In the genomic region with DNA sequence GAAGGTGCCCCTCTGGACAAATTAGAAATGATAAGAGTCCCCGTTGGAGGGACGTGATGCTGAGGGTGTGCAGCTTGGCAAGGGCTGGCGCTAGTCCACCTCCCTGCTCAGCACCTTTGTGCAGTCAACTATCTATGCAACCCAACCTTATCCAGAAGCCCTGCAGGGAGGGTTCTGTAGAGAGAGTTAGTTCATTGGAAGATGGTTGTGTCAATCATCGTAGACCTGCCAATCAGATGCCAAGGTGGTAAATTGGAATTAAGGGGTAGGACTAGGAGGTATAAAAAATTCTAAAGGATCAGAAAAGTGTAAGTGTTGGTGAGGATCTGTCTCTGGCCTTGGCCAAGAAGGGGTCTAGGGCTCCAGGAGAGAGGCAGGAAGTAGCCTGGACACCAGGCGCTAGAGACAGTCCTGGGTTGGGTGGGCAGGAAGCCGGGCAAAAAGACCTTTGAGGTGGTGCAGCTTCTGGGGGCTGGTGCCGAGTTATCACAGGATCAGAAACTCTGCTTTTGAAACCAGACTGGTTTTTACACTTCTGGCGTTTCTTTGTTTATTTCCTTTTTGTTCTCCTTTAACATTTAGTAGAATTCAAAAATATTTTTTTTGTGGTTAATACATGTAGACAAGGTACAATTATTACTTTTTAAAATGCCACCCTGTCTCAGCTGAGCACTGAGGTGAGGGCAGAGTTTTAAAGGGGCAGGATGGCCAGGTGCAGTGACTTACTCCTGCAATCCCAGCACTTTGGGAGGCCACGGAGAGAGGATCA, we compare ENCODE assay signal across 8 cellular contexts. TPM values are rescaled to one million over a fixed set of nuclear protein-coding genes. Genes with fewer than 3 reads are reported as not detected.
A peak's percentile ranks its signal among the peaks of the same experiment; 100 is the strongest.
DNase-seq lines count a peak whose midpoint lies in the region; ATAC-seq and TF ChIP-seq lines count a peak whose summit lies in the region.

No MANE protein-coding gene starts in this region.

- intact Hi-C loops in left ventricle myocardium superior (cut with micrococcal nuclease): no loop called here

- no peak for TF ChIP-seq CTCF in smooth muscle cell (IDR thresholded peaks at IDR 0.05; ENCODE audit: borderline replicate concordance, insufficient read depth, poor library complexity, severe bottlenecking)

- DNase-seq in SKM-1 treated with dmso at 0.1 percent for 144 hours (lab: John Stamatoyannopoulos, UW; ENCODE audit: unreplicated experiment) (peak; percentile 27), SKM-1 (lab: John Stamatoyannopoulos, UW; ENCODE audit: unreplicated experiment) (no peak), NCI-H460 (ENCODE audit: extremely low read depth, low read depth) (peak; percentile 64), left ventricle myocardium superior (peak; percentile 17), smooth muscle cell (lab: John Stamatoyannopoulos, UW; ENCODE audit: unreplicated experiment) (no peak)
- peak; percentile 65 for DNase-seq in activated naive CD8-positive, alpha-beta T cell treated with anti-CD3 and anti-CD28 coated beads, Interleukin-2, amount 10 ng/mL, durations not matched to agents 7 days and 5 days

- no peaks in the 10 kb centered on the region for H4K20me1 ChIP-seq in smooth muscle cell (ENCODE audit: low read depth)

- no peaks in the 10 kb centered on the region for H3F3A ChIP-seq in smooth muscle cell (ENCODE audit: low read depth)

- H3K79me2 ChIP-seq in smooth muscle cell (ENCODE audit: low read depth): no peaks in the 10 kb centered on the region

- peaks cover 8% of the 10 kb centered on the region for H3K36me3 Mint-ChIP-seq in activated naive CD8-positive, alpha-beta T cell treated with anti-CD3 and anti-CD28 coated beads, Interleukin-2, amount 10 ng/mL, durations not matched to agents 7 days and 5 days

- H3K4me1 Mint-ChIP-seq in activated naive CD8-positive, alpha-beta T cell treated with anti-CD3 and anti-CD28 coated beads, Interleukin-2, amount 10 ng/mL, durations not matched to agents 7 days and 5 days: peaks cover 46% of the 10 kb centered on the region

- peaks cover 35% of the 10 kb centered on the region for H3K4me1 ChIP-seq in smooth muscle cell (ENCODE audit: low read depth)

- 76% methylated on average over 9 of the region's 9 CpGs for WGBS in smooth muscle cell (ENCODE audit: low lambda C conversion rate)

- H3K4me3 Mint-ChIP-seq in activated naive CD8-positive, alpha-beta T cell treated with anti-CD3 and anti-CD28 coated beads, Interleukin-2, amount 10 ng/mL, durations not matched to agents 7 days and 5 days: peak overlapping the region; percentile 71

- H3K36me3 ChIP-seq in smooth muscle cell (ENCODE audit: low read depth): no peaks in the 10 kb centered on the region

- H3K4me2 ChIP-seq in smooth muscle cell: peak overlapping the region; percentile 80

- H2AFZ ChIP-seq in smooth muscle cell (ENCODE audit: low read depth): no peak overlapping the region

- no peaks in the 10 kb centered on the region for H3K9me3 Mint-ChIP-seq in activated naive CD8-positive, alpha-beta T cell treated with anti-CD3 and anti-CD28 coated beads, Interleukin-2, amount 10 ng/mL, durations not matched to agents 7 days and 5 days

- no peak overlapping the region for H3K4me3 ChIP-seq in smooth muscle cell

- peak overlapping the region; percentile 90 for H3K27ac Mint-ChIP-seq in activated naive CD8-positive, alpha-beta T cell treated with anti-CD3 and anti-CD28 coated beads, Interleukin-2, amount 10 ng/mL, durations not matched to agents 7 days and 5 days

- H3K9me3 ChIP-seq in smooth muscle cell (replicated peaks; ENCODE audit: low read depth): no peaks in the 10 kb centered on the region

- no peaks in the 10 kb centered on the region for H3K27me3 ChIP-seq in smooth muscle cell (ENCODE audit: low read depth)

- H3K27ac ChIP-seq in smooth muscle cell (ENCODE audit: low read depth): peak overlapping the region; percentile 80

- POLR2A ChIA-PET in activated naive CD8-positive, alpha-beta T cell treated with anti-CD3 and anti-CD28 coated beads, Interleukin-2, amount 10 ng/mL, durations not matched to agents 7 days and 5 days (lab: Charles Lee): interaction anchor here (0.8 to 2.4 kb wide), 9 partner anchors 8 to 107 kb away, joined by 3 to 12 read pairs (median 5); partner anchors contain the start of gene RAC2

- peak; percentile 85 for ATAC-seq in activated naive CD8-positive, alpha-beta T cell treated with anti-CD3 and anti-CD28 coated beads, Interleukin-2, amount 10 ng/mL, durations not matched to agents 7 days and 5 days (ENCODE audit: low read depth)
- ATAC-seq in left ventricle myocardium superior (peak; percentile 12), HG02610 (IDR thresholded peaks at IDR 0.05; ENCODE audit: unreplicated experiment) (no peak), HG03460 (IDR thresholded peaks at IDR 0.05; ENCODE audit: unreplicated experiment) (no peak)

- H3K27me3 Mint-ChIP-seq in activated naive CD8-positive, alpha-beta T cell treated with anti-CD3 and anti-CD28 coated beads, Interleukin-2, amount 10 ng/mL, durations not matched to agents 7 days and 5 days: no peaks in the 10 kb centered on the region

- H3K9ac ChIP-seq in smooth muscle cell (ENCODE audit: low read depth): no peak overlapping the region

RNA-seq across cellular contexts. Expression of gene C1QTNF6, which starts 1.6 kb away (rescaled TPM):
- 2.7 and 2.9 TPM in 2 replicates for total RNA-seq in NCI-H460 (2014; rRNA removed; shearing (Covaris generic))
- polyA plus RNA-seq in NCI-H460 (2014; cell fraction: nucleus; rRNA removed): 6.4 and 7.6 TPM in 2 replicates
- total RNA-seq in activated naive CD8-positive, alpha-beta T cell treated with anti-CD3 and anti-CD28 coated beads, Interleukin-2, amount 10 ng/mL, durations not matched to agents 7 days and 5 days: 10 to 100 TPM; 15.2 to 15.7 TPM
- 1.1 TPM for total RNA-seq in left ventricle myocardium superior
- total RNA-seq in smooth muscle cell: 11.8 and 14.3 TPM in 2 replicates
- polyA plus RNA-seq in smooth muscle cell: 26.8 and 33.6 TPM in 2 replicates

RNA-seq across cellular contexts. Expression of gene SSTR3, which starts 25.9 kb away (rescaled TPM):
- not detected in 2 replicates for total RNA-seq in NCI-H460 (2014; rRNA removed; shearing (Covaris generic))
- not detected in 2 replicates for polyA plus RNA-seq in NCI-H460 (2014; cell fraction: nucleus; rRNA removed)
- 10 to 100 TPM; 10.1 to 11.3 TPM for total RNA-seq in activated naive CD8-positive, alpha-beta T cell treated with anti-CD3 and anti-CD28 coated beads, Interleukin-2, amount 10 ng/mL, durations not matched to agents 7 days and 5 days
- total RNA-seq in left ventricle myocardium superior (not detected), smooth muscle cell (not detected in 2 replicates)
- not detected in 2 replicates for polyA plus RNA-seq in smooth muscle cell

RNA-seq across cellular contexts. Expression of gene IL2RB, which starts 36.7 kb away (rescaled TPM):
- not detected in 2 replicates for total RNA-seq in NCI-H460 (2014; rRNA removed; shearing (Covaris generic))
- not detected in 2 replicates for polyA plus RNA-seq in NCI-H460 (2014; cell fraction: nucleus; rRNA removed)
- total RNA-seq in activated naive CD8-positive, alpha-beta T cell treated with anti-CD3 and anti-CD28 coated beads, Interleukin-2, amount 10 ng/mL, durations not matched to agents 7 days and 5 days: 100 to 1,000 TPM; 223 to 232 TPM
- 0.79 TPM for total RNA-seq in left ventricle myocardium superior
- total RNA-seq in smooth muscle cell: 0.76 and 1.1 TPM in 2 replicates
- 3.6 and 3.8 TPM in 2 replicates for polyA plus RNA-seq in smooth muscle cell

RNA-seq across cellular contexts. Expression of gene RAC2, which starts 57.7 kb away (rescaled TPM):
- total RNA-seq in NCI-H460 (2014; rRNA removed; shearing (Covaris generic)): 0.98 and 1.3 TPM in 2 replicates
- 0.31 TPM in 1 of 2 replicates, not detected in the other for polyA plus RNA-seq in NCI-H460 (2014; cell fraction: nucleus; rRNA removed)
- total RNA-seq in activated naive CD8-positive, alpha-beta T cell treated with anti-CD3 and anti-CD28 coated beads, Interleukin-2, amount 10 ng/mL, durations not matched to agents 7 days and 5 days: 1,000 to 10,000 TPM in 1 of 2 experiments, 100 to 1,000 TPM in 1; 963 to 1,011 TPM
- total RNA-seq in left ventricle myocardium superior: 5.1 TPM
- 3.6 and 6.5 TPM in 2 replicates for total RNA-seq in smooth muscle cell
- polyA plus RNA-seq in smooth muscle cell: 3.3 and 4.0 TPM in 2 replicates

Comparison
In these comparisons a context has a peak if more than half of its experiments do, and no peak if none do; other contexts are left out.
1. DNase-seq: peak in SKM-1 treated with dmso at 0.1 percent for 144 hours (single experiment), NCI-H460 (single experiment), activated naive CD8-positive, alpha-beta T cell treated with anti-CD3 and anti-CD28 coated beads, Interleukin-2, amount 10 ng/mL, durations not matched to agents 7 days and 5 days (single experiment) and left ventricle myocardium superior (single experiment); none in SKM-1 (single experiment) and smooth muscle cell (single experiment).
2. ATAC-seq: peak in activated naive CD8-positive, alpha-beta T cell treated with anti-CD3 and anti-CD28 coated beads, Interleukin-2, amount 10 ng/mL, durations not matched to agents 7 days and 5 days (single experiment) and left ventricle myocardium superior (single experiment); none in HG02610 (single experiment) and HG03460 (single experiment).
3. RNA of gene SSTR3, which starts 25.9 kb away (total RNA-seq): 10.1 to 11.3 TPM in activated naive CD8-positive, alpha-beta T cell treated with anti-CD3 and anti-CD28 coated beads, Interleukin-2, amount 10 ng/mL, durations not matched to agents 7 days and 5 days; not detected in NCI-H460, not detected in left ventricle myocardium superior (single experiment) and not detected in smooth muscle cell; every median in the first group is over 10 times any median in the second.
4. RNA of gene IL2RB, which starts 36.7 kb away (total RNA-seq): 223 to 232 TPM in activated naive CD8-positive, alpha-beta T cell treated with anti-CD3 and anti-CD28 coated beads, Interleukin-2, amount 10 ng/mL, durations not matched to agents 7 days and 5 days; 0.79 TPM in left ventricle myocardium superior (single experiment), 0.76 to 1.1 TPM in smooth muscle cell and not detected in NCI-H460; every median in the first group is over 100 times any median in the second.